ENCODE assay signal across 1 cellular context in the genomic region with DNA sequence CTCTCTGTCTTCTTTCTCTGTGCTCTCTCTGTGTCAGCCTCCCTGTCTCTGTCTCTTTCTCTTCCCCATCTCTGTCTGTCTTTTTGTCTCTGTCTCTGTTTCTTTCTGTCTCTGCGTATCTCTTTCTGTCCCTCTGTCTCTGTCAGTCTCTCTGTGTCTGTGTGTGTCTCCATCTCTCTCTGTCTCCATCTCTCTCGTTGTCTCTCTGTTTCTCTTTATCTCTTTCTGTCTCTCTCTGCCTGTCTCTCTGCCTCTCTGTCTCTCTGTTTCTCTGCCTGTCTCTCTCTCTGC.
TF ChIP-seq lines count a peak whose summit lies in the region.

No MANE protein-coding gene starts in this region.

TF ChIP-seq in GM12878, 131 proteins besides CTCF, POLR2A, EP300 and RAD21:
- TF ChIP-seq CHD1 (IDR thresholded peaks at IDR 0.05; ENCODE audit: low read depth, low read length) (no peak), SMAD1 (IDR thresholded peaks at IDR 0.05; ENCODE audit: low read depth, partially characterized antibody) (peak; percentile 35), RAD51 (IDR thresholded peaks at IDR 0.05) (0 out of 2 replicates have a peak, but pooled peaks have one; percentile 24), KLF5 (IDR thresholded peaks at IDR 0.05; ENCODE audit: partially characterized antibody) (no peak), YBX1 (IDR thresholded peaks at IDR 0.05) (peak; percentile 81), ZBED1 (IDR thresholded peaks at IDR 0.05; ENCODE audit: borderline replicate concordance) (no peak), NBN (IDR thresholded peaks at IDR 0.05) (peak; percentile 93; the same call in 1 of the 2 replicates)
- TF ChIP-seq, protein P1, sequence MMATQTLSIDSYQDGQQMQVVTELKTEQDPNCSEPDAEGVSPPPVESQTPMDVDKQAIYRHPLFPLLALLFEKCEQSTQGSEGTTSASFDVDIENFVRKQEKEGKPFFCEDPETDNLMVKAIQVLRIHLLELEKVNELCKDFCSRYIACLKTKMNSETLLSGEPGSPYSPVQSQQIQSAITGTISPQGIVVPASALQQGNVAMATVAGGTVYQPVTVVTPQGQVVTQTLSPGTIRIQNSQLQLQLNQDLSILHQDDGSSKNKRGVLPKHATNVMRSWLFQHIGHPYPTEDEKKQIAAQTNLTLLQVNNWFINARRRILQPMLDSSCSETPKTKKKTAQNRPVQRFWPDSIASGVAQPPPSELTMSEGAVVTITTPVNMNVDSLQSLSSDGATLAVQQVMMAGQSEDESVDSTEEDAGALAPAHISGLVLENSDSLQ (IDR thresholded peaks at IDR 0.05) = 0 out of 2 replicates have a peak, but pooled peaks have one; percentile 23
